Comparison of ENCODE assay signal across 16 cellular contexts in genomic region chr2:120381192-120381591, GRCh38. TPM values are rescaled to one million over a fixed set of nuclear protein-coding genes. Genes with fewer than 3 reads are reported as not detected.
DNase-seq lines count a peak whose midpoint lies in the region; ATAC-seq and TF ChIP-seq lines count a peak whose summit lies in the region.
"Had no signal": no experiment of that assay in that cellular context is flagged by ENCODE, and none has a peak within 500 bp of the region (broad histone marks: within the 10 kb centered on the region; RNA-seq: fewer than 3 reads in every experiment).

No MANE protein-coding gene starts in this region.

- no CpG with 5 or more reads among the region's 6 CpGs for WGBS in neuronal stem cell (ENCODE audit: extremely low coverage in 2 of 2, insufficient read length in 2 of 2, insufficient replicate concordance in 1 of 2), 2 donors

- no peak overlapping the region for H2BK12ac ChIP-seq in neuronal stem cell (ENCODE audit: low read length)

- peak overlapping the region; percentile 34 to 44 for H3K27ac Mint-ChIP-seq in stimulated activated naive CD8-positive, alpha-beta T cell treated with anti-CD3 and anti-CD28 coated beads, Interleukin-15, amount 100 ng/mL, for 72 hours
- no peak overlapping the region for H3K27ac Mint-ChIP-seq in activated T-cell treated with anti-CD3 and anti-CD28 coated beads, Interleukin-2, amount 50 U/mL, for 72 hours
- H3K27ac Mint-ChIP-seq: CD4-positive, alpha-beta memory T cell; GM23338; H9 had no signal

- H3K9ac ChIP-seq in neuronal stem cell (ENCODE audit: low read depth, low read length, poor library complexity), result no peak overlapping the region

- H3K27ac ChIP-seq in left ventricle myocardium inferior (replicated peaks) (no peak overlapping the region), neuronal stem cell (replicated peaks; ENCODE audit: low read length) (no peak overlapping the region)

- no peak overlapping the region for H4K8ac ChIP-seq in neuronal stem cell (ENCODE audit: low read depth, low read length)

- H2AK5ac ChIP-seq in neuronal stem cell (ENCODE audit: low read depth, low read length), result peak overlapping the region; percentile 20

- intact Hi-C loops in Right ventricle myocardium inferior (cut with DNase I), result no loop called here
- intact Hi-C loops in left ventricle myocardium inferior (cut with micrococcal nuclease), result no loop called here

- H3K4me3 ChIP-seq in left ventricle myocardium inferior, result no peak overlapping the region
- no peak overlapping the region for H3K4me3 ChIP-seq in neuronal stem cell (ENCODE audit: low read length in 2 of 2)
- H3K4me3 ChIP-seq: GM23338 had no signal

- TF ChIP-seq CTCF in left ventricle myocardium inferior (IDR thresholded peaks at IDR 0.05; ENCODE audit: borderline replicate concordance), result no peak

- peak overlapping the region; percentile 21 for H3K23ac ChIP-seq in neuronal stem cell (ENCODE audit: low read depth, low read length, poor library complexity)

- H3K27me3 Mint-ChIP-seq in stimulated activated naive CD8-positive, alpha-beta T cell treated with anti-CD3 and anti-CD28 coated beads, Interleukin-15, amount 100 ng/mL, for 72 hours, result peaks cover 13% of the 10 kb centered on the region
- no peaks in the 10 kb centered on the region for H3K27me3 Mint-ChIP-seq in activated T-cell treated with anti-CD3 and anti-CD28 coated beads, Interleukin-2, amount 50 U/mL, for 72 hours (ENCODE audit: low read depth)

- no peak overlapping the region for H3K4me3 Mint-ChIP-seq in stimulated activated naive CD8-positive, alpha-beta T cell treated with anti-CD3 and anti-CD28 coated beads, Interleukin-15, amount 100 ng/mL, for 72 hours
- H3K4me3 Mint-ChIP-seq in activated T-cell treated with anti-CD3 and anti-CD28 coated beads, Interleukin-2, amount 50 U/mL, for 72 hours, result no peak overlapping the region
- H3K4me3 Mint-ChIP-seq: CD4-positive, alpha-beta memory T cell; GM23338; H9 had no signal

- H3K14ac ChIP-seq in neuronal stem cell (ENCODE audit: low read length), result no peak overlapping the region

- H3K36me3 Mint-ChIP-seq in activated T-cell treated with anti-CD3 and anti-CD28 coated beads, Interleukin-2, amount 50 U/mL, for 72 hours (ENCODE audit: insufficient read depth in 2 of 2), result no peaks in the 10 kb centered on the region
- H3K36me3 Mint-ChIP-seq: CD4-positive, alpha-beta memory T cell had no signal

- H2AFZ ChIP-seq in neuronal stem cell (ENCODE audit: low read length), result no peak overlapping the region
- H2AFZ ChIP-seq: GM23338 had no signal

- H3K18ac ChIP-seq in neuronal stem cell (ENCODE audit: low read length), result no peak overlapping the region

- H3K4me1 ChIP-seq in left ventricle myocardium inferior, result no peaks in the 10 kb centered on the region
- H3K4me1 ChIP-seq in neuronal stem cell (ENCODE audit: control insufficient read depth in 2 of 2, insufficient read depth in 1 of 2, low read depth in 1 of 2, low read length in 2 of 2), result peaks cover 3 to 7% of the 10 kb centered on the region in 2 donors

- H3K79me1 ChIP-seq in neuronal stem cell (ENCODE audit: low read depth, low read length), result no peaks in the 10 kb centered on the region

- H3K27me3 ChIP-seq in left ventricle myocardium inferior (ENCODE audit: low read depth) (peaks cover 61% of the 10 kb centered on the region), neuronal stem cell (ENCODE audit: control insufficient read depth in 3 of 3, insufficient read depth in 3 of 3, low read depth in 1 of 3, low read length in 3 of 3) (peaks cover 0 to 25% (median 0%) of the 10 kb centered on the region in 3 experiments)

- DNase-seq in Right ventricle myocardium inferior (ENCODE audit: missing footprints) (peak; percentile 33), left ventricle myocardium inferior (no peak), DMS53 treated with DMSO at 0.1 percent for 48 hours (lab: John Stamatoyannopoulos, UW; ENCODE audit: unreplicated experiment) (peak; percentile 56), neuronal stem cell (ENCODE audit: low spot score) (no peak), anterior cingulate cortex (lab: John Stamatoyannopoulos, UW) (no peak)
- DNase-seq in stimulated activated naive CD8-positive, alpha-beta T cell treated with anti-CD3 and anti-CD28 coated beads, Interleukin-15, amount 100 ng/mL, for 72 hours, result no peak
- DNase-seq in stimulated activated naive CD8-positive, alpha-beta T cell treated with anti-CD3 and anti-CD28 coated beads, Interleukin-15, Interleukin-2, amounts not matched to agents 100 U/mL and 50 U/mL, for 24 hours, result no peak
- no peak for DNase-seq in activated T-cell treated with anti-CD3 and anti-CD28 coated beads, Interleukin-2, amount 50 U/mL, for 72 hours
- DNase-seq: C1 segment of cervical spinal cord, Caco-2, GF-D8, H9 had no signal

- no peak overlapping the region for H2BK15ac ChIP-seq in neuronal stem cell (ENCODE audit: low read length)

- no peak overlapping the region for H4K91ac ChIP-seq in neuronal stem cell (ENCODE audit: low read depth, low read length, poor library complexity)

- H3K36me3 ChIP-seq in left ventricle myocardium inferior (no peaks in the 10 kb centered on the region), neuronal stem cell (replicated peaks in 1 of 2; ENCODE audit: control insufficient read depth in 2 of 2, insufficient read depth in 2 of 2, low read length in 2 of 2) (no peaks in the 10 kb centered on the region)

- H3K4me2 ChIP-seq in neuronal stem cell (ENCODE audit: insufficient read depth, low read length, poor library complexity, severe bottlenecking), result no peak overlapping the region
- H3K4me2 ChIP-seq: GM23338 had no signal

- no peak for ATAC-seq in Right ventricle myocardium inferior
- ATAC-seq in stimulated activated naive CD8-positive, alpha-beta T cell treated with anti-CD3 and anti-CD28 coated beads, Interleukin-15, amount 100 ng/mL, for 72 hours, result no peak
- ATAC-seq in stimulated activated naive CD8-positive, alpha-beta T cell treated with anti-CD3 and anti-CD28 coated beads, Interleukin-15, Interleukin-2, amounts not matched to agents 100 U/mL and 50 U/mL, for 24 hours, result no peak
- ATAC-seq in activated T-cell treated with anti-CD3 and anti-CD28 coated beads, Interleukin-2, amount 50 U/mL, for 72 hours (replicated peaks in 1 of 2), result no peak
- ATAC-seq: GM23338, HCT116 had no signal

- no peak overlapping the region for H3K4ac ChIP-seq in neuronal stem cell (ENCODE audit: low read length)

- H3K9me3 Mint-ChIP-seq in stimulated activated naive CD8-positive, alpha-beta T cell treated with anti-CD3 and anti-CD28 coated beads, Interleukin-15, amount 100 ng/mL, for 72 hours, result no peaks in the 10 kb centered on the region
- no peaks in the 10 kb centered on the region for H3K9me3 Mint-ChIP-seq in activated T-cell treated with anti-CD3 and anti-CD28 coated beads, Interleukin-2, amount 50 U/mL, for 72 hours
- H3K9me3 Mint-ChIP-seq: CD4-positive, alpha-beta memory T cell; GM23338 had no signal

- no peak overlapping the region for H2BK120ac ChIP-seq in neuronal stem cell (ENCODE audit: low read depth, low read length)

- no peaks in the 10 kb centered on the region for H3K4me1 Mint-ChIP-seq in stimulated activated naive CD8-positive, alpha-beta T cell treated with anti-CD3 and anti-CD28 coated beads, Interleukin-15, amount 100 ng/mL, for 72 hours
- no peaks in the 10 kb centered on the region for H3K4me1 Mint-ChIP-seq in activated T-cell treated with anti-CD3 and anti-CD28 coated beads, Interleukin-2, amount 50 U/mL, for 72 hours (ENCODE audit: low read depth)
- H3K4me1 Mint-ChIP-seq: CD4-positive, alpha-beta memory T cell had no signal

- H2BK5ac ChIP-seq in neuronal stem cell (ENCODE audit: low read length), result no peak overlapping the region

- no peaks in the 10 kb centered on the region for H3K9me3 ChIP-seq in left ventricle myocardium inferior (replicated peaks)
- H3K9me3 ChIP-seq in neuronal stem cell (replicated peaks in 1 of 2; ENCODE audit: control insufficient read depth in 2 of 2, insufficient read depth in 1 of 2, low read depth in 1 of 2, low read length in 2 of 2), result no peaks in the 10 kb centered on the region
- H3K9me3 ChIP-seq: Caco-2 had no signal

RNA-seq across cellular contexts. Expression of gene INHBB, which starts 35.3 kb away (rescaled TPM):
- total RNA-seq in Right ventricle myocardium inferior (7.1 TPM), left ventricle myocardium inferior (3.2 TPM)
- not detected for polyA plus RNA-seq in neuronal stem cell (2013, experiment 1 of 2)
- 0.01 TPM for polyA plus RNA-seq in neuronal stem cell (2013, experiment 2 of 2)
- not detected for total RNA-seq in activated T-cell treated with anti-CD3 and anti-CD28 coated beads, Interleukin-2, amount 50 U/mL, for 72 hours
- total RNA-seq: CD4-positive, alpha-beta memory T cell; G401 had no signal
- polyA plus RNA-seq: CD4-positive, alpha-beta memory T cell; GM23338 had no signal

Comparison
In these comparisons a context has a peak if more than half of its experiments do, and no peak if none do; other contexts are left out.
1. DNase-seq: peak in Right ventricle myocardium inferior (single experiment) and DMS53 treated with DMSO at 0.1 percent for 48 hours (single experiment); none in left ventricle myocardium inferior (single experiment), stimulated activated naive CD8-positive, alpha-beta T cell treated with anti-CD3 and anti-CD28 coated beads, Interleukin-15, amount 100 ng/mL, for 72 hours (0 of 2), stimulated activated naive CD8-positive, alpha-beta T cell treated with anti-CD3 and anti-CD28 coated beads, Interleukin-15, Interleukin-2, amounts not matched to agents 100 U/mL and 50 U/mL, for 24 hours (single experiment), neuronal stem cell (single experiment), anterior cingulate cortex (0 of 58) and activated T-cell treated with anti-CD3 and anti-CD28 coated beads, Interleukin-2, amount 50 U/mL, for 72 hours (0 of 2).